In the genomic region with DNA sequence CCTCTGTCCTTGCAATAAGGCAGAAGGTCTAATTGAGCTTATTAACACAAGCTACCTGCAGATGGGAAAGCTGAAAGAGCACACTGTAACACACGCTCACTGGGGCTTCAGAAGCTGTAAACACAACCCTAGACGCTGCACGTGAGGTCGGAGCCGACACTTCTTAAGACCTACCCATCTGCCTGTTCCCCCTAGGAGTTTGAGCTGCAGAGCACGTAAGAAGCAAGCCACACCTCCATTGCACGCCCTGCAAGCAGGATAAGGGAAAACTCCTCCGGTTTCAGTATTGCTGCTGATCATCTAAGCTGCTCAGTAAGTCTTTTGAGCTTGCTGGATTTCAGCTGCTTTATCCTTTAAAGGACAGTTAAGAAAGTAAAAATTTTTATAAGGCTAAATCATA, we compare ENCODE assay signal across 17 cellular contexts.
A peak's percentile ranks its signal among the peaks of the same experiment; 100 is the strongest.
DNase-seq lines count a peak whose midpoint lies in the region; TF ChIP-seq lines count a peak whose summit lies in the region.
"Had no signal": no experiment of that assay in that cellular context is flagged by ENCODE, and none has a peak within 500 bp of the region (broad histone marks: within the 10 kb centered on the region; RNA-seq: fewer than 3 reads in every experiment).

No MANE protein-coding gene starts in this region.

- H2AFZ ChIP-seq in H9 (ENCODE audit: low read length) (no peak overlapping the region), mammary epithelial cell (ENCODE audit: low read depth, low read length) (peak overlapping the region; percentile 41), neural progenitor cell (replicated peaks) (peak overlapping the region; percentile 96)

- peak; percentile 58 for DNase-seq in H9
- DNase-seq in NCI-H748 (lab: John Stamatoyannopoulos, UW; ENCODE audit: unreplicated experiment) = peak; percentile 60
- DNase-seq in mammary epithelial cell = peak; percentile 1
- DNase-seq in neural progenitor cell (ENCODE audit: low spot score) = peak; percentile 67
- DNase-seq in NCI-H1930 (lab: John Stamatoyannopoulos, UW) = no peak
- no peak for DNase-seq in activated naive CD4-positive, alpha-beta T cell treated with Interleukin-2 at 50 U/mL for 16 hours
- no peak for DNase-seq in KG1 (lab: John Stamatoyannopoulos, UW)
- DNase-seq in NCI-H2227 treated with DMSO at 0.1 percent for 48 hours (lab: John Stamatoyannopoulos, UW) = no peak
- DNase-seq: activated CD8-positive, alpha-beta memory T cell treated with anti-CD3 and anti-CD28 coated beads, Interleukin-2, amount 50 U/mL, for 48 hours; activated naive CD8-positive, alpha-beta T cell treated with anti-CD3 and anti-CD28 coated beads for 36 hours; Karpas-422; left colon; NCI-H1694; stimulated activated CD4-positive, alpha-beta T cell treated with anti-CD3 and anti-CD28 coated beads, Interleukin-1b, Interleukin-23, amount 100 ng/mL, for 48 hours; testis had no signal

- TF ChIP-seq CTCF in H9 (conservative IDR thresholded peaks at IDR 0.05) (no peak), mammary epithelial cell (conservative IDR thresholded peaks at IDR 0.05 in 1 of 2, IDR thresholded peaks at IDR 0.05 in 1 of 2; ENCODE audit: extremely low read depth in 1 of 2, insufficient read depth in 1 of 2, low read depth in 1 of 2, low read length in 2 of 2) (no peak), neural progenitor cell (IDR thresholded peaks at IDR 0.05) (no peak)

- intact Hi-C loops in mammary epithelial cell (cut with micrococcal nuclease) = no loop called here

- H3K9me3 Mint-ChIP-seq in H9 (no peaks in the 10 kb centered on the region), neural progenitor cell (no peaks in the 10 kb centered on the region)
- H3K9me3 Mint-ChIP-seq: activated naive CD8-positive, alpha-beta T cell treated with anti-CD3 and anti-CD28 coated beads for 36 hours had no signal

- dilution Hi-C loops in mammary epithelial cell (cut with HindIII; ENCODE audit: low sequenced_read_pairs) = no loop called here

- in situ Hi-C loops in mammary epithelial cell (cut with MboI; ENCODE audit: low sequenced_read_pairs in 2 of 2) = no loop called here

- H4K5ac ChIP-seq in H9 (ENCODE audit: insufficient read length, low read depth, low read length) = no peak overlapping the region

- H3K56ac ChIP-seq in H9 (ENCODE audit: insufficient read length, low read depth, low read length) = no peak overlapping the region

- no peak overlapping the region for H3K18ac ChIP-seq in H9 (ENCODE audit: insufficient read length, low read depth, low read length)

- H4K20me1 ChIP-seq in H9 (ENCODE audit: control insufficient read depth, insufficient read depth, insufficient read length) (no peaks in the 10 kb centered on the region), mammary epithelial cell (ENCODE audit: insufficient read depth, low read length) (no peaks in the 10 kb centered on the region), neural progenitor cell (ENCODE audit: low read depth) (no peaks in the 10 kb centered on the region)

- H3K23ac ChIP-seq in H9 (ENCODE audit: insufficient read length, low read depth, low read length) = no peak overlapping the region

- no peak overlapping the region for H3K14ac ChIP-seq in H9 (ENCODE audit: insufficient read depth, low read length)

- no peak overlapping the region for H2AK5ac ChIP-seq in H9 (ENCODE audit: insufficient read length, low read length)

- no peak overlapping the region for H4K91ac ChIP-seq in H9 (ENCODE audit: insufficient read length, low read depth, low read length)

- H3K4me2 ChIP-seq in H9 (ENCODE audit: insufficient read depth, insufficient read length, low read length) (no peak overlapping the region), mammary epithelial cell (ENCODE audit: insufficient read depth, low read depth, low read length) (peak overlapping the region; percentile 39), neural progenitor cell (peak overlapping the region; percentile 51)

- no peaks in the 10 kb centered on the region for H3K9me3 ChIP-seq in H9 (ENCODE audit: control insufficient read depth, low read depth, low read length)
- no peaks in the 10 kb centered on the region for H3K9me3 ChIP-seq in mammary epithelial cell (replicated peaks; ENCODE audit: insufficient read depth, low read length)
- no peaks in the 10 kb centered on the region for H3K9me3 ChIP-seq in neural progenitor cell (ENCODE audit: low read depth)
- H3K9me3 ChIP-seq: testis had no signal

- H3K4ac ChIP-seq in H9 (ENCODE audit: low read depth, low read length) = no peak overlapping the region

- H2BK120ac ChIP-seq in H9 (ENCODE audit: low read depth, low read length, poor library complexity, severe bottlenecking) = no peak overlapping the region

- H3T11ph ChIP-seq in H9 (ENCODE audit: low read length) = no peak overlapping the region

- no TSS peak for BruUV-seq in mammary epithelial cell (replicated peaks; lab: Mats Ljungman, UMichigan)

- H4K8ac ChIP-seq in H9 (replicated peaks; ENCODE audit: insufficient read length, low read depth, low read length) = no peak overlapping the region

- no peaks in the 10 kb centered on the region; a peak in 1 of 7 replicates for H3K36me3 Mint-ChIP-seq in H9 (ENCODE audit: insufficient read depth in 1 of 3, low read depth in 3 of 3)
- no peaks in the 10 kb centered on the region for H3K36me3 Mint-ChIP-seq in neural progenitor cell
- H3K36me3 Mint-ChIP-seq: activated naive CD8-positive, alpha-beta T cell treated with anti-CD3 and anti-CD28 coated beads for 36 hours had no signal

- H3K9ac ChIP-seq in H9 (ENCODE audit: extremely low read depth, insufficient read length, low read length) (no peak overlapping the region), mammary epithelial cell (ENCODE audit: insufficient read depth, low read length) (no peak overlapping the region), neural progenitor cell (no peak overlapping the region)

- WGBS in H9 (ENCODE audit: extremely low coverage, insufficient read length, low lambda C conversion rate) = no CpG with 5 or more reads among the region's 8 CpGs
- WGBS in mammary epithelial cell (ENCODE audit: low coverage, missing lambda C conversion rate) = 27% methylated on average over 6 of the region's 8 CpGs

- H3K27ac ChIP-seq in H9 (ENCODE audit: insufficient read length, low read depth, low read length) (no peak overlapping the region), mammary epithelial cell (ENCODE audit: insufficient read depth, low read depth, low read length) (no peak overlapping the region), neural progenitor cell (no peak overlapping the region)
- H3K27ac ChIP-seq: HL-60, testis had no signal

- H3K4me1 Mint-ChIP-seq in H9 (peaks cover 4 to 8% of the 10 kb centered on the region in 2 experiments), neural progenitor cell (peaks cover 8% of the 10 kb centered on the region)
- H3K4me1 Mint-ChIP-seq: activated naive CD8-positive, alpha-beta T cell treated with anti-CD3 and anti-CD28 coated beads for 36 hours; B cell had no signal

- H2BK20ac ChIP-seq in H9 (ENCODE audit: low read depth, low read length, poor library complexity, severe bottlenecking) = no peak overlapping the region

- no peaks in the 10 kb centered on the region for H3K36me3 ChIP-seq in mammary epithelial cell (ENCODE audit: insufficient read depth, low read length)
- H3K36me3 ChIP-seq in neural progenitor cell = no peaks in the 10 kb centered on the region

- no peak overlapping the region for H2BK15ac ChIP-seq in H9 (ENCODE audit: low read depth, low read length)

- H3K27me3 ChIP-seq in H9 (ENCODE audit: insufficient read depth, low read length) = no peaks in the 10 kb centered on the region
- no peaks in the 10 kb centered on the region for H3K27me3 ChIP-seq in mammary epithelial cell (ENCODE audit: insufficient read depth, low read length)
- no peaks in the 10 kb centered on the region for H3K27me3 ChIP-seq in neural progenitor cell
- H3K27me3 ChIP-seq: testis had no signal

- no peak overlapping the region for H3K27ac Mint-ChIP-seq in H9
- H3K27ac Mint-ChIP-seq in neural progenitor cell = no peak overlapping the region
- H3K27ac Mint-ChIP-seq: activated naive CD8-positive, alpha-beta T cell treated with anti-CD3 and anti-CD28 coated beads for 36 hours; B cell had no signal

- H3K27me3 Mint-ChIP-seq in H9 (ENCODE audit: low read depth) (no peaks in the 10 kb centered on the region), neural progenitor cell (ENCODE audit: insufficient read depth, low read depth) (no peaks in the 10 kb centered on the region)
- H3K27me3 Mint-ChIP-seq: activated naive CD8-positive, alpha-beta T cell treated with anti-CD3 and anti-CD28 coated beads for 36 hours; B cell had no signal

- CTCF ChIA-PET in mammary epithelial cell (lab: Charles Lee; ENCODE audit: low non-redundant PET) = no interaction called here

- H3K4me1 ChIP-seq in H9 (ENCODE audit: insufficient read depth, low read length) (no peaks in the 10 kb centered on the region), mammary epithelial cell (ENCODE audit: insufficient read depth, low read length) (no peaks in the 10 kb centered on the region), neural progenitor cell (peaks cover 8% of the 10 kb centered on the region)
- H3K4me1 ChIP-seq: testis had no signal

- H3K79me2 ChIP-seq in H9 (ENCODE audit: insufficient read depth, low read length) = no peaks in the 10 kb centered on the region
- H3K79me2 ChIP-seq in mammary epithelial cell (ENCODE audit: insufficient read depth, low read length) = no peaks in the 10 kb centered on the region
- H3K79me2 ChIP-seq in neural progenitor cell (ENCODE audit: low read depth) = no peaks in the 10 kb centered on the region

- H3K23me2 ChIP-seq in H9 (ENCODE audit: insufficient read length, low read depth, low read length, poor library complexity, severe bottlenecking) = no peaks in the 10 kb centered on the region

- no peaks in the 10 kb centered on the region for H3F3A ChIP-seq in neural progenitor cell (ENCODE audit: low read depth)

- no peaks in the 10 kb centered on the region for H3K79me1 ChIP-seq in H9 (ENCODE audit: insufficient read depth, low read depth, low read length, poor library complexity, severe bottlenecking)

- no peak overlapping the region for H2BK12ac ChIP-seq in H9 (ENCODE audit: insufficient read length, low read depth, low read length)

- H3K4me3 ChIP-seq in mammary epithelial cell (replicated peaks in 1 of 3; ENCODE audit: insufficient read depth in 1 of 3, low read depth in 2 of 3, low read length in 3 of 3) = no peak overlapping the region
- H3K4me3 ChIP-seq in neural progenitor cell = no peak overlapping the region

- no peak overlapping the region for H2BK5ac ChIP-seq in H9 (ENCODE audit: insufficient read length, low read length)

- no peak overlapping the region for H3K4me3 Mint-ChIP-seq in H9
- no peak overlapping the region for H3K4me3 Mint-ChIP-seq in neural progenitor cell
- H3K4me3 Mint-ChIP-seq: activated naive CD8-positive, alpha-beta T cell treated with anti-CD3 and anti-CD28 coated beads for 36 hours; B cell had no signal

Comparison
In these comparisons a context has a peak if more than half of its experiments do, and no peak if none do; other contexts are left out.
1. DNase-seq: peak in H9 (single experiment), NCI-H748 (single experiment), mammary epithelial cell (single experiment) and neural progenitor cell (single experiment); none in NCI-H1930 (0 of 2), activated naive CD4-positive, alpha-beta T cell treated with Interleukin-2 at 50 U/mL for 16 hours (single experiment), KG1 (single experiment) and NCI-H2227 treated with DMSO at 0.1 percent for 48 hours (single experiment).